In the genomic region with DNA sequence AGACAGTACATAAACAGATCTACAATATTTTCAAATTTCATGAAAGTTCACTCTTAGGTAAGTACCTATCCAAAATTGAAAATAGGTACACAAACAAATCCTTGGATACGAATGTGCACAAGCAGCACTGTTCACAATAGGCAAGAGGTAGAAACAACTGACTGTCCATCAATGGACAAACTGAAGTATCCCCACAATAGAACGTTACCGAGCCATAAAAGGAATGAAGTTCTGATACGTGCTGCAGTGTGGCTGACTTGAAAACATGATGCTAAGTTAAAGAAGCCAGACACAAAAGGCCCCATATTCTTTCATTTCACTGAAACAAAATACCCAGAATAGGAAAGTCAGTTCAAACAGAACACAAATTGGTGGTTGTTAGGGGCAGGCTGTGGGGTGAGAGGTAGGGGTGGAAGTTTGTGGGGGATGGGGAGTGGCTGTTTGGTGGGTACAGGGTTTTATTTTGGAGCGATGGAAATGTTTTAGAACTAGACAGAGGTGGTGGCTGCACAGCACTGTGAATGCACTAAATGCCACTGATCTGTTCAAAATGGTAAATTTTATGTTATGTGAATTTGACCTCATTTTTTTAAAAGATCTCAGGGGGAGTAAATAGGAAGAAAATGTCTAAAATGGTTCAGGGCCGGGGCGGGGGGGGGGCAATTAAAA, we compare ENCODE assay signal across 25 cellular contexts.
A peak's percentile ranks its signal among the peaks of the same experiment; 100 is the strongest.
DNase-seq lines count a peak whose midpoint lies in the region; ATAC-seq and TF ChIP-seq lines count a peak whose summit lies in the region.
"Had no signal": no experiment of that assay in that cellular context is flagged by ENCODE, and none has a peak within 500 bp of the region (broad histone marks: within the 10 kb centered on the region; RNA-seq: fewer than 3 reads in every experiment).

No MANE protein-coding gene starts in this region.

- H3K4me1 Mint-ChIP-seq in Caco-2 (ENCODE audit: low read depth, unreplicated experiment) = no peaks in the 10 kb centered on the region
- H3K4me1 Mint-ChIP-seq in brain = peaks cover 38% of the 10 kb centered on the region
- peaks cover 6% of the 10 kb centered on the region for H3K4me1 Mint-ChIP-seq in Calu3 (ENCODE audit: low read depth, unreplicated experiment)
- H3K4me1 Mint-ChIP-seq: mesothelial cell of epicardium had no signal

- H3K9ac ChIP-seq in BLaER1 (peak overlapping the region; percentile 28; the same call in 1 of the 2 replicates), SK-N-SH (no peak overlapping the region)

- H3F3A ChIP-seq in SK-N-SH (replicated peaks; ENCODE audit: insufficient read depth) = no peaks in the 10 kb centered on the region

- H3K4me3 Mint-ChIP-seq in Caco-2 (ENCODE audit: unreplicated experiment) (no peak overlapping the region), brain (no peak overlapping the region), Calu3 (ENCODE audit: low read depth, unreplicated experiment) (no peak overlapping the region)
- H3K4me3 Mint-ChIP-seq: activated B cell treated with CpG ODN at 0.5 μM for 24 hours; activated CD4-positive, alpha-beta memory T cell treated with anti-CD3 and anti-CD28 coated beads, Interleukin-2, amount 10 ng/mL, durations not matched to agents 7 days and 5 days; activated naive CD4-positive, alpha-beta T cell treated with anti-CD3 and anti-CD28 coated beads, Interleukin-2, amount 10 ng/mL, durations not matched to agents 7 days and 5 days; activated T-cell treated with anti-CD3 and anti-CD28 coated beads, Interleukin-2, amount 50 U/mL, for 24 hours; CD4-positive, alpha-beta memory T cell; mesothelial cell of epicardium; nephron had no signal

- no peaks in the 10 kb centered on the region for H3K9me2 ChIP-seq in SK-N-SH

- H3K9me3 ChIP-seq in BLaER1 = no peaks in the 10 kb centered on the region
- no peaks in the 10 kb centered on the region for H3K9me3 ChIP-seq in Caco-2
- no peaks in the 10 kb centered on the region for H3K9me3 ChIP-seq in SK-N-SH
- H3K9me3 ChIP-seq: transverse colon had no signal

- H3K9me3 Mint-ChIP-seq in Caco-2 (ENCODE audit: unreplicated experiment) (no peaks in the 10 kb centered on the region), brain (no peaks in the 10 kb centered on the region), Calu3 (ENCODE audit: low read depth, unreplicated experiment) (no peaks in the 10 kb centered on the region)
- H3K9me3 Mint-ChIP-seq: activated B cell treated with CpG ODN at 0.5 μM for 24 hours; activated CD4-positive, alpha-beta memory T cell treated with anti-CD3 and anti-CD28 coated beads, Interleukin-2, amount 10 ng/mL, durations not matched to agents 7 days and 5 days; activated naive CD4-positive, alpha-beta T cell treated with anti-CD3 and anti-CD28 coated beads, Interleukin-2, amount 10 ng/mL, durations not matched to agents 7 days and 5 days; activated T-cell treated with anti-CD3 and anti-CD28 coated beads, Interleukin-2, amount 50 U/mL, for 24 hours; CD4-positive, alpha-beta memory T cell; mesothelial cell of epicardium; nephron had no signal

- H3K27me3 ChIP-seq in BLaER1 (no peaks in the 10 kb centered on the region), Caco-2 (replicated peaks; ENCODE audit: control insufficient read depth, insufficient read depth, low read length) (no peaks in the 10 kb centered on the region), SK-N-SH (ENCODE audit: insufficient read depth) (no peaks in the 10 kb centered on the region)
- H3K27me3 ChIP-seq: transverse colon had no signal

- intact Hi-C loops in Caco-2 (cut with micrococcal nuclease; ENCODE audit: unreplicated experiment) = no loop called here
- intact Hi-C loops in Calu3 (cut with micrococcal nuclease; ENCODE audit: unreplicated experiment) = no loop called here

- DNase-seq in Caco-2 = no peak
- DNase-seq in RWPE1 (ENCODE audit: low spot score) = no peak
- no peak for DNase-seq in Calu3
- DNase-seq in SK-N-SH = no peak
- DNase-seq in DMS 273 treated with DMSO at 0.1 percent for 48 hours (lab: John Stamatoyannopoulos, UW) = no peak
- DNase-seq: activated B cell treated with CpG ODN at 0.5 μM for 24 hours; activated CD4-positive, alpha-beta memory T cell treated with anti-CD3 and anti-CD28 coated beads, Interleukin-2, amount 10 ng/mL, durations not matched to agents 7 days and 5 days; activated naive CD4-positive, alpha-beta T cell treated with anti-CD3 and anti-CD28 coated beads, Interleukin-2, amount 10 ng/mL, durations not matched to agents 7 days and 5 days; activated T-cell treated with anti-CD3 and anti-CD28 coated beads, Interleukin-2, amount 50 U/mL, for 24 hours; CD4-positive, alpha-beta memory T cell; central memory CD4-positive, alpha-beta T cell; islet precursor cell; left ventricle myocardium superior; NCI-H1048; NCI-H187; NCI-H69; right cardiac atrium; stimulated activated CD4-positive, alpha-beta T cell treated with anti-CD3 and anti-CD28 coated beads, Interleukin-12 subunit alpha, Interleukin-12 subunit beta, amount 100 ng/mL, for 4 hours; stimulated activated CD4-positive, alpha-beta T cell treated with anti-CD3 and anti-CD28 coated beads, Interleukin-4, amount 100 ng/mL, for 4 hours; transverse colon had no signal

- no peak for ATAC-seq in HG03342 (IDR thresholded peaks at IDR 0.05; ENCODE audit: unreplicated experiment)
- ATAC-seq: left ventricle myocardium superior, right cardiac atrium had no signal

- H3K4me1 ChIP-seq in BLaER1 = peaks cover 98% of the 10 kb centered on the region
- no peaks in the 10 kb centered on the region for H3K4me1 ChIP-seq in Caco-2
- peaks cover 0 to 47% of the 10 kb centered on the region in 2 experiments; a peak in 2 of 4 replicates for H3K4me1 ChIP-seq in SK-N-SH (ENCODE audit: control insufficient read depth in 1 of 2, insufficient read depth in 2 of 2, low read depth in 1 of 2, low read length in 1 of 2)
- H3K4me1 ChIP-seq: transverse colon had no signal

- BruUV-seq in Caco-2 (replicated peaks; lab: Mats Ljungman, UMichigan) = no TSS peak
- no TSS peak for BruUV-seq in Calu3 (replicated peaks; lab: Mats Ljungman, UMichigan)

- POLR2A ChIA-PET in Caco-2 (lab: Charles Lee) = no interaction called here
- POLR2A ChIA-PET in RWPE1 (lab: Yijun Ruan, JAX; ENCODE audit: low non-redundant PET) = no interaction called here
- POLR2A ChIA-PET in SK-N-SH (lab: Yijun Ruan, JAX) = no interaction called here

- H3K36me3 Mint-ChIP-seq in Caco-2 (ENCODE audit: insufficient read depth, unreplicated experiment) (peaks cover 94% of the 10 kb centered on the region), brain (peaks cover 51% of the 10 kb centered on the region), Calu3 (ENCODE audit: insufficient read depth, unreplicated experiment) (peaks cover 19% of the 10 kb centered on the region)

- no peaks in the 10 kb centered on the region for H4K20me1 ChIP-seq in BLaER1
- H4K20me1 ChIP-seq in SK-N-SH (ENCODE audit: insufficient read depth) = peaks cover 4% of the 10 kb centered on the region; the same call in 1 of the 2 replicates

- H3K79me2 ChIP-seq in SK-N-SH (ENCODE audit: insufficient read depth) = peaks cover 94% of the 10 kb centered on the region

- TF ChIP-seq RAD21 in SK-N-SH (IDR thresholded peaks at IDR 0.05; ENCODE audit: low read length) = no peak

- H3K27ac ChIP-seq in BLaER1 (peak overlapping the region; percentile 96), RWPE1 (peak overlapping the region; percentile 26), SK-N-SH (ENCODE audit: low read depth in 2 of 2, low read length in 1 of 2) (no peak overlapping the region; a peak in 1 of 4 replicates)
- H3K27ac ChIP-seq: transverse colon had no signal

- H3K4me2 ChIP-seq in BLaER1 (peak overlapping the region; percentile 97), SK-N-SH (no peak overlapping the region)

- WGBS in SK-N-SH (ENCODE audit: low lambda C conversion rate) = 82% methylated on average over 7 of the region's 7 CpGs

- no peak for TF ChIP-seq CTCF in Caco-2 (IDR thresholded peaks at IDR 0.05; ENCODE audit: insufficient read depth in 1 of 2, low read depth in 1 of 2, low read length in 1 of 2, severe bottlenecking in 1 of 2, unreplicated experiment in 1 of 2)
- no peak for TF ChIP-seq CTCF in RWPE1 (conservative IDR thresholded peaks at IDR 0.05; ENCODE audit: low read depth)
- TF ChIP-seq CTCF in brain (conservative IDR thresholded peaks at IDR 0.05) = no peak
- TF ChIP-seq CTCF in Calu3 (IDR thresholded peaks at IDR 0.05; ENCODE audit: unreplicated experiment) = no peak
- TF ChIP-seq CTCF in SK-N-SH (IDR thresholded peaks at IDR 0.05) = no peak

- no peak for TF ChIP-seq EP300 in SK-N-SH (IDR thresholded peaks at IDR 0.05; ENCODE audit: borderline replicate concordance in 1 of 2, low read depth in 1 of 2, low read length in 1 of 2)

- H3K4me3 ChIP-seq in BLaER1 (no peak overlapping the region), Caco-2 (ENCODE audit: low read depth, low read length) (no peak overlapping the region), SK-N-SH (ENCODE audit: low read depth in 2 of 2, low read length in 1 of 2) (no peak overlapping the region)
- H3K4me3 ChIP-seq: transverse colon had no signal

- CTCF ChIA-PET in Caco-2 (lab: Charles Lee) = no interaction called here
- CTCF ChIA-PET in RWPE1 (lab: Yijun Ruan, JAX) = interaction anchor here (2.1 kb wide), 1 partner anchor 117 kb away, joined by 10 read pairs; no protein-coding TSS in a partner anchor
- CTCF ChIA-PET in Calu3 (lab: Charles Lee) = interaction anchor here (0.6 kb wide), 1 partner anchor 7 kb away, joined by 3 read pairs; no protein-coding TSS in a partner anchor
- CTCF ChIA-PET in SK-N-SH (lab: Yijun Ruan, JAX) = interaction anchor here (0.7 kb wide), 1 partner anchor 117 kb away, joined by 4 read pairs; no protein-coding TSS in a partner anchor

- no peak overlapping the region for H2AFZ ChIP-seq in SK-N-SH (ENCODE audit: low read depth)

- H3K36me3 ChIP-seq in BLaER1 (peaks cover 61% of the 10 kb centered on the region), Caco-2 (ENCODE audit: control insufficient read depth, insufficient read depth, low read length) (peaks cover 13% of the 10 kb centered on the region), SK-N-SH (replicated peaks in 1 of 2; ENCODE audit: control insufficient read depth in 1 of 2, insufficient read depth in 2 of 2, low read length in 1 of 2) (peaks cover 6 to 48% of the 10 kb centered on the region in 2 experiments)

- H3K27ac Mint-ChIP-seq in Caco-2 (ENCODE audit: unreplicated experiment) = peak overlapping the region; percentile 2
- peak overlapping the region in 3 of 5 experiments; percentile 45 to 75 (median 60) for H3K27ac Mint-ChIP-seq in brain
- no peak overlapping the region for H3K27ac Mint-ChIP-seq in Calu3 (ENCODE audit: unreplicated experiment)
- H3K27ac Mint-ChIP-seq: activated naive CD4-positive, alpha-beta T cell treated with anti-CD3 and anti-CD28 coated beads, Interleukin-2, amount 10 ng/mL, durations not matched to agents 7 days and 5 days; mesothelial cell of epicardium; nephron had no signal

- H3K27me3 Mint-ChIP-seq in Caco-2 (ENCODE audit: insufficient read depth, unreplicated experiment) (no peaks in the 10 kb centered on the region), brain (no peaks in the 10 kb centered on the region), Calu3 (ENCODE audit: unreplicated experiment) (no peaks in the 10 kb centered on the region)
- H3K27me3 Mint-ChIP-seq: activated B cell treated with CpG ODN at 0.5 μM for 24 hours; activated CD4-positive, alpha-beta memory T cell treated with anti-CD3 and anti-CD28 coated beads, Interleukin-2, amount 10 ng/mL, durations not matched to agents 7 days and 5 days; activated naive CD4-positive, alpha-beta T cell treated with anti-CD3 and anti-CD28 coated beads, Interleukin-2, amount 10 ng/mL, durations not matched to agents 7 days and 5 days; activated T-cell treated with anti-CD3 and anti-CD28 coated beads, Interleukin-2, amount 50 U/mL, for 24 hours; CD4-positive, alpha-beta memory T cell had no signal

Comparison
In these comparisons a context has a peak if more than half of its experiments do, and no peak if none do; other contexts are left out.
1. H3K27ac ChIP-seq: peak in BLaER1 (single experiment) and RWPE1 (single experiment); none in SK-N-SH (0 of 2).